ENCODE assay signal across 14 cellular contexts in the genomic region with DNA sequence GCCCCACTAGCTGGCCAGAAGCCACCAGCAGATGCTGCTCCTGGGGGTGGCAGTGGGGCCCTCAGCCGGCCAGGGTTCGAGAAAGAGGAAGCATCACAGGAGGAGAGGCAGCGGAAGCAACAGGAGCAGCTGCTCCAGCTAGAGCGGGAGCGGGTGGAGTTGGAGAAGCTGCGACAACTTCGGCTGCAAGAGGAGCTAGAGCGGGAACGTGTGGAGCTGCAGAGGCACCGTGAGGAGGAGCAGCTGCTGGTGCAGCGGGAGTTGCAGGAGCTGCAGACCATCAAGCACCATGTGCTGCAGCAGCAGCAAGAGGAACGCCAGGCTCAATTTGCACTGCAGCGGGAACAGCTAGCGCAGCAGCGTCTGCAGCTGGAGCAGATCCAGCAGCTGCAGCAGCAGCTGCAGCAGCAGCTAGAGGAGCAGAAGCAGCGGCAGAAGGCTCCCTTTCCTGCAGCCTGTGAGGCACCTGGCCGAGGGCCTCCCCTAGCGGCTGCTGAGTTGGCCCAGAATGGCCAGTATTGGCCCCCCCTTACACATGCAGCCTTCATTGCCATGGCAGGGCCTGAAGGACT. TPM values are rescaled to one million over a fixed set of nuclear protein-coding genes. Genes with fewer than 3 reads are reported as not detected.
DNase-seq lines count a peak whose midpoint lies in the region; ATAC-seq, FAIRE-seq and TF ChIP-seq lines count a peak whose summit lies in the region.
"Had no signal": no experiment of that assay in that cellular context is flagged by ENCODE, and none has a peak within 500 bp of the region (broad histone marks: within the 10 kb centered on the region; RNA-seq: fewer than 3 reads in every experiment).

No MANE protein-coding gene starts in this region.

- H3K9me3 ChIP-seq in SJCRH30 (replicated peaks) (no peaks in the 10 kb centered on the region), kidney (ENCODE audit: control insufficient read depth in 1 of 2, low read length in 2 of 2) (no peaks in the 10 kb centered on the region)
- H3K9me3 ChIP-seq in naive thymus-derived CD4-positive, alpha-beta T cell (ENCODE audit: control insufficient read depth in 2 of 3, low read length in 3 of 3), result no peaks in the 10 kb centered on the region
- H3K9me3 ChIP-seq: spleen, tibial nerve had no signal

- POLR2A ChIA-PET in naive thymus-derived CD4-positive, alpha-beta T cell (lab: Charles Lee), result no interaction called here

- H3K27me3 ChIP-seq in SJCRH30, result no peaks in the 10 kb centered on the region
- H3K27me3 ChIP-seq in naive thymus-derived CD4-positive, alpha-beta T cell (ENCODE audit: control insufficient read depth in 2 of 2, insufficient read depth in 2 of 2, low read length in 2 of 2), result no peaks in the 10 kb centered on the region
- H3K27me3 ChIP-seq: tibial nerve had no signal

- CTCF ChIA-PET in naive thymus-derived CD4-positive, alpha-beta T cell (lab: Charles Lee), result interaction anchor here (0.6 kb wide), 1 partner anchor 129 kb away, joined by 3 read pairs; no protein-coding TSS in a partner anchor
- CTCF ChIA-PET in activated naive CD4-positive, alpha-beta T cell treated with anti-CD3 and anti-CD28 coated beads, Interleukin-2, amount 10 ng/mL, durations not matched to agents 7 days and 5 days (lab: Charles Lee), result interaction anchor here (0.8 to 1.5 kb wide), 3 partner anchors 16 to 119 kb away, joined by 3 to 10 read pairs (median 3); no protein-coding TSS in a partner anchor

- no peaks in the 10 kb centered on the region for H3K36me3 Mint-ChIP-seq in CD14-positive monocyte
- H3K36me3 Mint-ChIP-seq in glutamatergic neuron (ENCODE audit: unreplicated experiment), result no peaks in the 10 kb centered on the region
- H3K36me3 Mint-ChIP-seq in T-helper 2 cell treated with Interferon-gamma antibody and Interleukin-4, amounts not matched to agents 5 μg/mL and 100 μg/mL, for 36 hours (ENCODE audit: low read depth), result no peaks in the 10 kb centered on the region
- no peaks in the 10 kb centered on the region for H3K36me3 Mint-ChIP-seq in naive thymus-derived CD4-positive, alpha-beta T cell
- no peaks in the 10 kb centered on the region for H3K36me3 Mint-ChIP-seq in activated naive CD4-positive, alpha-beta T cell treated with anti-CD3 and anti-CD28 coated beads, Interleukin-2, amount 10 ng/mL, durations not matched to agents 7 days and 5 days

- H3K27me3 Mint-ChIP-seq in CD14-positive monocyte (ENCODE audit: low read depth in 3 of 3), result peaks cover 2 to 7% (median 6%) of the 10 kb centered on the region in 3 donors
- H3K27me3 Mint-ChIP-seq in glutamatergic neuron (ENCODE audit: unreplicated experiment), result peaks cover 21% of the 10 kb centered on the region
- H3K27me3 Mint-ChIP-seq in T-helper 2 cell treated with Interferon-gamma antibody and Interleukin-4, amounts not matched to agents 5 μg/mL and 100 μg/mL, for 36 hours (ENCODE audit: low read depth), result no peaks in the 10 kb centered on the region
- H3K27me3 Mint-ChIP-seq in naive thymus-derived CD4-positive, alpha-beta T cell, result peaks cover 0 to 14% (median 0%) of the 10 kb centered on the region in 5 donors
- peaks cover 10% of the 10 kb centered on the region for H3K27me3 Mint-ChIP-seq in activated naive CD4-positive, alpha-beta T cell treated with anti-CD3 and anti-CD28 coated beads, Interleukin-2, amount 10 ng/mL, durations not matched to agents 7 days and 5 days

- DNase-seq in CD14-positive monocyte (ENCODE audit: low spot score) (no peak), SJCRH30 (peak; percentile 54 to 58), glutamatergic neuron (peak; percentile 31), kidney (no peak)
- DNase-seq in T-helper 2 cell treated with Interferon-gamma antibody and Interleukin-4, amounts not matched to agents 5 μg/mL and 100 μg/mL, for 36 hours (ENCODE audit: low spot score), result no peak
- DNase-seq in naive thymus-derived CD4-positive, alpha-beta T cell, result no peak
- DNase-seq in activated naive CD4-positive, alpha-beta T cell treated with anti-CD3 and anti-CD28 coated beads, Interleukin-2, amount 10 ng/mL, durations not matched to agents 7 days and 5 days, result no peak
- DNase-seq: activated naive CD4-positive, alpha-beta T cell; NCI-H2227 treated with DMSO at 0.1 percent for 48 hours; spleen; T1000 had no signal

- peak overlapping the region; percentile 35 to 64 for H3K4me3 Mint-ChIP-seq in CD14-positive monocyte
- H3K4me3 Mint-ChIP-seq in glutamatergic neuron (ENCODE audit: unreplicated experiment), result no peak overlapping the region
- H3K4me3 Mint-ChIP-seq in T-helper 2 cell treated with Interferon-gamma antibody and Interleukin-4, amounts not matched to agents 5 μg/mL and 100 μg/mL, for 36 hours, result no peak overlapping the region
- H3K4me3 Mint-ChIP-seq in naive thymus-derived CD4-positive, alpha-beta T cell, result no peak overlapping the region
- no peak overlapping the region for H3K4me3 Mint-ChIP-seq in activated naive CD4-positive, alpha-beta T cell treated with anti-CD3 and anti-CD28 coated beads, Interleukin-2, amount 10 ng/mL, durations not matched to agents 7 days and 5 days

- H3K4me1 Mint-ChIP-seq in CD14-positive monocyte, result peaks cover 4% of the 10 kb centered on the region
- H3K4me1 Mint-ChIP-seq in glutamatergic neuron (ENCODE audit: low read depth, unreplicated experiment), result peaks cover 9% of the 10 kb centered on the region
- H3K4me1 Mint-ChIP-seq in T-helper 2 cell treated with Interferon-gamma antibody and Interleukin-4, amounts not matched to agents 5 μg/mL and 100 μg/mL, for 36 hours (ENCODE audit: low read depth), result no peaks in the 10 kb centered on the region
- peaks cover 0 to 2% (median 0%) of the 10 kb centered on the region in 7 donors for H3K4me1 Mint-ChIP-seq in naive thymus-derived CD4-positive, alpha-beta T cell
- H3K4me1 Mint-ChIP-seq in activated naive CD4-positive, alpha-beta T cell treated with anti-CD3 and anti-CD28 coated beads, Interleukin-2, amount 10 ng/mL, durations not matched to agents 7 days and 5 days, result no peaks in the 10 kb centered on the region

- no peak for TF ChIP-seq CTCF in CD14-positive monocyte (IDR thresholded peaks at IDR 0.05)
- peak; percentile 24; the same call in 1 of the 2 replicates for TF ChIP-seq CTCF in GM12874 (IDR thresholded peaks at IDR 0.05; ENCODE audit: insufficient read depth, low read depth, low read length)
- no peak for TF ChIP-seq CTCF in glutamatergic neuron (IDR thresholded peaks at IDR 0.05; ENCODE audit: partially characterized antibody, unreplicated experiment)
- TF ChIP-seq CTCF in kidney (IDR thresholded peaks at IDR 0.05; ENCODE audit: borderline replicate concordance, extremely low read depth, insufficient read depth), result no peak

- H3K27ac ChIP-seq in SJCRH30, result no peak overlapping the region
- H3K27ac ChIP-seq in kidney (ENCODE audit: low read depth in 2 of 2, low read length in 2 of 2), result no peak overlapping the region
- H3K27ac ChIP-seq in naive thymus-derived CD4-positive, alpha-beta T cell (ENCODE audit: low read depth, low read length), result no peak overlapping the region
- H3K27ac ChIP-seq: spleen, tibial nerve had no signal

- H3K4me1 ChIP-seq in SJCRH30 (no peaks in the 10 kb centered on the region; the same call in 1 of the 2 replicates), kidney (ENCODE audit: control insufficient read depth in 1 of 2, insufficient read depth in 1 of 2, low read depth in 1 of 2, low read length in 2 of 2) (no peaks in the 10 kb centered on the region)
- H3K4me1 ChIP-seq in naive thymus-derived CD4-positive, alpha-beta T cell (ENCODE audit: control insufficient read depth in 2 of 2, insufficient read depth in 2 of 2, low read length in 2 of 2), result no peaks in the 10 kb centered on the region
- H3K4me1 ChIP-seq: spleen, tibial nerve had no signal

- no peak overlapping the region for H3K27ac Mint-ChIP-seq in CD14-positive monocyte
- no peak overlapping the region for H3K27ac Mint-ChIP-seq in glutamatergic neuron (ENCODE audit: unreplicated experiment)
- H3K27ac Mint-ChIP-seq in T-helper 2 cell treated with Interferon-gamma antibody and Interleukin-4, amounts not matched to agents 5 μg/mL and 100 μg/mL, for 36 hours, result no peak overlapping the region
- H3K27ac Mint-ChIP-seq in naive thymus-derived CD4-positive, alpha-beta T cell, result no peak overlapping the region
- H3K27ac Mint-ChIP-seq in activated naive CD4-positive, alpha-beta T cell treated with anti-CD3 and anti-CD28 coated beads, Interleukin-2, amount 10 ng/mL, durations not matched to agents 7 days and 5 days, result no peak overlapping the region

- H3K36me3 ChIP-seq in SJCRH30 (no peaks in the 10 kb centered on the region), kidney (ENCODE audit: control insufficient read depth in 1 of 2, insufficient read depth in 2 of 2, low read length in 2 of 2) (no peaks in the 10 kb centered on the region)
- no peaks in the 10 kb centered on the region for H3K36me3 ChIP-seq in naive thymus-derived CD4-positive, alpha-beta T cell (ENCODE audit: control insufficient read depth in 2 of 3, insufficient read depth in 3 of 3, low read length in 3 of 3)
- H3K36me3 ChIP-seq: spleen had no signal

- H3K4me3 ChIP-seq in SJCRH30, result no peak overlapping the region
- H3K4me3 ChIP-seq in kidney (ENCODE audit: low read length in 2 of 2), result no peak overlapping the region
- H3K4me3 ChIP-seq in naive thymus-derived CD4-positive, alpha-beta T cell (ENCODE audit: low read length), result no peak overlapping the region
- H3K4me3 ChIP-seq: spleen, tibial nerve had no signal

- no peak overlapping the region for H3K9ac ChIP-seq in kidney (ENCODE audit: low read length in 2 of 2)

- intact Hi-C loops in CD14-positive monocyte (cut with micrococcal nuclease) (no loop called here), kidney (cut with DNase I) (no loop called here)
- intact Hi-C loops in naive thymus-derived CD4-positive, alpha-beta T cell (cut with micrococcal nuclease), result no loop called here

- no peak for ATAC-seq in naive thymus-derived CD4-positive, alpha-beta T cell

- H3K9me3 Mint-ChIP-seq in CD14-positive monocyte (no peaks in the 10 kb centered on the region), glutamatergic neuron (ENCODE audit: unreplicated experiment) (peaks cover 16% of the 10 kb centered on the region)
- no peaks in the 10 kb centered on the region for H3K9me3 Mint-ChIP-seq in T-helper 2 cell treated with Interferon-gamma antibody and Interleukin-4, amounts not matched to agents 5 μg/mL and 100 μg/mL, for 36 hours
- H3K9me3 Mint-ChIP-seq in naive thymus-derived CD4-positive, alpha-beta T cell, result no peaks in the 10 kb centered on the region
- no peaks in the 10 kb centered on the region for H3K9me3 Mint-ChIP-seq in activated naive CD4-positive, alpha-beta T cell treated with anti-CD3 and anti-CD28 coated beads, Interleukin-2, amount 10 ng/mL, durations not matched to agents 7 days and 5 days

- no peak for FAIRE-seq in kidney (lab: Jason Lieb, UNC)
- FAIRE-seq: RCC 7860 had no signal

RNA-seq across cellular contexts. Expression of gene APEH, which starts 17.5 kb away (rescaled TPM):
- polyA plus RNA-seq in CD14-positive monocyte, result 100 to 1,000 TPM in 1 of 2 donors, 10 to 100 TPM in 1; 92.6 to 105 TPM
- total RNA-seq in SJCRH30 (2014; rRNA removed; shearing (Covaris generic)), result 61.8 and 63.0 TPM in 2 replicates
- total RNA-seq in glutamatergic neuron (ENCODE audit: unreplicated experiment), result 119 TPM
- total RNA-seq in kidney, result 143 TPM
- polyA plus RNA-seq in kidney (ENCODE audit: insufficient read depth, low read depth, low replicate concordance), result 138 TPM
- 100 to 1,000 TPM in 2 of 5 experiments, 10 to 100 TPM in 3; 75.5 to 151 (median 99.1) TPM for total RNA-seq in naive thymus-derived CD4-positive, alpha-beta T cell
- 100 to 1,000 TPM; 103 to 151 TPM for polyA plus RNA-seq in naive thymus-derived CD4-positive, alpha-beta T cell

RNA-seq across cellular contexts. Expression of gene MST1, which starts 32.6 kb away (rescaled TPM):
- polyA plus RNA-seq in CD14-positive monocyte (under 1 TPM in 1 of 2 donors, not detected in 1; 0.28 TPM), kidney (ENCODE audit: insufficient read depth, low read depth, low replicate concordance) (152 TPM)
- total RNA-seq in SJCRH30 (2014; rRNA removed; shearing (Covaris generic)), result 0.84 and 3.3 TPM in 2 replicates
- total RNA-seq in glutamatergic neuron (ENCODE audit: unreplicated experiment) (23.4 TPM), kidney (77.3 TPM)
- total RNA-seq in naive thymus-derived CD4-positive, alpha-beta T cell, result 10 to 100 TPM in 3 of 5 experiments, 1 to 10 TPM in 2; 7.9 to 12.8 (median 10.0) TPM
- 1 to 10 TPM in 1 of 2 donors, under 1 TPM in 1; 0.90 to 1.0 TPM for polyA plus RNA-seq in naive thymus-derived CD4-positive, alpha-beta T cell

RNA-seq across cellular contexts. Expression of gene RNF123, which starts 32.7 kb away (rescaled TPM):
- polyA plus RNA-seq in CD14-positive monocyte (10 to 100 TPM; 11.1 to 15.7 TPM), kidney (ENCODE audit: insufficient read depth, low read depth, low replicate concordance) (41.7 TPM)
- 12.0 and 12.3 TPM in 2 replicates for total RNA-seq in SJCRH30 (2014; rRNA removed; shearing (Covaris generic))
- total RNA-seq in glutamatergic neuron (ENCODE audit: unreplicated experiment) (56.6 TPM), kidney (43.7 TPM)
- total RNA-seq in naive thymus-derived CD4-positive, alpha-beta T cell, result 10 to 100 TPM; 34.5 to 77.2 (median 50.7) TPM
- polyA plus RNA-seq in naive thymus-derived CD4-positive, alpha-beta T cell, result 10 to 100 TPM in 1 of 2 donors, 1 to 10 TPM in 1; 8.3 to 19.7 TPM

Comparison
In these comparisons a context has a peak if more than half of its experiments do, and no peak if none do; other contexts are left out.
1. DNase-seq: peak in SJCRH30 (2 of 2) and glutamatergic neuron (single experiment); none in CD14-positive monocyte (single experiment), kidney (single experiment), T-helper 2 cell treated with Interferon-gamma antibody and Interleukin-4, amounts not matched to agents 5 μg/mL and 100 μg/mL, for 36 hours (single experiment), naive thymus-derived CD4-positive, alpha-beta T cell (0 of 9) and activated naive CD4-positive, alpha-beta T cell treated with anti-CD3 and anti-CD28 coated beads, Interleukin-2, amount 10 ng/mL, durations not matched to agents 7 days and 5 days (single experiment).
2. H3K4me3 Mint-ChIP-seq: peak in CD14-positive monocyte (2 of 2); none in glutamatergic neuron (single experiment), T-helper 2 cell treated with Interferon-gamma antibody and Interleukin-4, amounts not matched to agents 5 μg/mL and 100 μg/mL, for 36 hours (single experiment), naive thymus-derived CD4-positive, alpha-beta T cell (0 of 10) and activated naive CD4-positive, alpha-beta T cell treated with anti-CD3 and anti-CD28 coated beads, Interleukin-2, amount 10 ng/mL, durations not matched to agents 7 days and 5 days (single experiment).